Comparison of ENCODE assay signal across 16 cellular contexts in the genomic region with DNA sequence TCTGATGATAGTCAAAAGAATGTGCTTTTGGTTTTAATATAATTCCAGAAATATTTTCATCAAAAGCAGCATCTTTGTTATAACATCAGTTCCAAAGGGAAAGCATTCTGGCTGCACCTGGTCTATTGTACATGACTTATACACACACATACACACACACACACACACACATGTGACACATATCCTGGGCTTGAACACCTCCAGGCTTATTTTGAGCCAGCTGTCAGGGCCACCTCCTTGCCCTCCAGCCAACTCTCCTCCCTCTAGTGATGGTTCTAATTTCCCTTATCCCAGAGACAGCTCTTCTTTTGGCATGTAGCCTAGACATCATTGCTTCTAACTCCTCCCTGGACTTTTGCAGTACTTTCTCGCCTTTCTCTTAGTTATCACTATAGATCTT.
DNase-seq lines count a peak whose midpoint lies in the region; ATAC-seq and TF ChIP-seq lines count a peak whose summit lies in the region.
"Had no signal": no experiment of that assay in that cellular context is flagged by ENCODE, and none has a peak within 500 bp of the region (broad histone marks: within the 10 kb centered on the region; RNA-seq: fewer than 3 reads in every experiment).

No MANE protein-coding gene starts in this region.

- no peak for TF ChIP-seq CTCF in CD14-positive monocyte (IDR thresholded peaks at IDR 0.05)
- TF ChIP-seq CTCF in mesothelial cell of epicardium (IDR thresholded peaks at IDR 0.05; ENCODE audit: unreplicated experiment): no peak

- H3K27ac Mint-ChIP-seq in CD14-positive monocyte (peak overlapping the region; percentile 96 to 99 (median 98)), mesothelial cell of epicardium (peak overlapping the region; percentile 23)
- peak overlapping the region; percentile 74 for H3K27ac Mint-ChIP-seq in dendritic cell treated with granulocyte-macrophage colony-stimulating factor and Interleukin-4, amounts not matched to agents 40 ng/mL and 50 ng/mL, for 4 days
- H3K27ac Mint-ChIP-seq: activated CD4-positive, alpha-beta memory T cell treated with anti-CD3 and anti-CD28 coated beads for 36 hours; activated naive CD8-positive, alpha-beta T cell treated with anti-CD3 and anti-CD28 coated beads, Interleukin-2, amount 10 ng/mL, durations not matched to agents 7 days and 5 days; activated T-cell treated with anti-CD3 and anti-CD28 coated beads, Interleukin-2, amount 50 U/mL, for 72 hours had no signal

- intact Hi-C loops in CD14-positive monocyte (cut with micrococcal nuclease): loop anchor here in 1 of 2 donors (2.0 kb wide), 1 partner anchor 104 kb away; no protein-coding TSS in a partner anchor
- intact Hi-C loops in dendritic cell treated with granulocyte-macrophage colony-stimulating factor and Interleukin-4, amounts not matched to agents 40 ng/mL and 50 ng/mL, for 4 days (cut with micrococcal nuclease): no loop called here

- H3K4me1 Mint-ChIP-seq in CD14-positive monocyte (peaks cover 42% of the 10 kb centered on the region), mesothelial cell of epicardium (peaks cover 14% of the 10 kb centered on the region)
- peaks cover 35% of the 10 kb centered on the region for H3K4me1 Mint-ChIP-seq in dendritic cell treated with granulocyte-macrophage colony-stimulating factor and Interleukin-4, amounts not matched to agents 40 ng/mL and 50 ng/mL, for 4 days (ENCODE audit: low read depth)

- H3K9me3 Mint-ChIP-seq in CD14-positive monocyte (peaks cover under 1 to 4% (median 2%) of the 10 kb centered on the region in 7 donors), mesothelial cell of epicardium (peaks cover 1% of the 10 kb centered on the region)
- peaks cover 2% of the 10 kb centered on the region for H3K9me3 Mint-ChIP-seq in dendritic cell treated with granulocyte-macrophage colony-stimulating factor and Interleukin-4, amounts not matched to agents 40 ng/mL and 50 ng/mL, for 4 days
- H3K9me3 Mint-ChIP-seq: activated CD4-positive, alpha-beta memory T cell treated with anti-CD3 and anti-CD28 coated beads for 36 hours; activated naive CD8-positive, alpha-beta T cell treated with anti-CD3 and anti-CD28 coated beads, Interleukin-2, amount 10 ng/mL, durations not matched to agents 7 days and 5 days had no signal

- H3K27me3 Mint-ChIP-seq in CD14-positive monocyte (ENCODE audit: low read depth in 3 of 3): peaks cover 0 to 5% (median 2%) of the 10 kb centered on the region in 3 donors
- peaks cover 22% of the 10 kb centered on the region for H3K27me3 Mint-ChIP-seq in dendritic cell treated with granulocyte-macrophage colony-stimulating factor and Interleukin-4, amounts not matched to agents 40 ng/mL and 50 ng/mL, for 4 days
- H3K27me3 Mint-ChIP-seq in mesothelial cell of epicardium (ENCODE audit: low read depth): no peaks in the 10 kb centered on the region
- H3K27me3 Mint-ChIP-seq: activated CD4-positive, alpha-beta memory T cell treated with anti-CD3 and anti-CD28 coated beads for 36 hours had no signal

- no peak overlapping the region for H3K4me3 Mint-ChIP-seq in CD14-positive monocyte
- no peak overlapping the region for H3K4me3 Mint-ChIP-seq in dendritic cell treated with granulocyte-macrophage colony-stimulating factor and Interleukin-4, amounts not matched to agents 40 ng/mL and 50 ng/mL, for 4 days
- H3K4me3 Mint-ChIP-seq in mesothelial cell of epicardium: no peak overlapping the region
- H3K4me3 Mint-ChIP-seq: activated CD4-positive, alpha-beta memory T cell treated with anti-CD3 and anti-CD28 coated beads for 36 hours; activated naive CD8-positive, alpha-beta T cell treated with anti-CD3 and anti-CD28 coated beads, Interleukin-2, amount 10 ng/mL, durations not matched to agents 7 days and 5 days; activated T-cell treated with anti-CD3 and anti-CD28 coated beads, Interleukin-2, amount 50 U/mL, for 72 hours had no signal

- ATAC-seq in GM21529 (IDR thresholded peaks at IDR 0.05; ENCODE audit: unreplicated experiment): no peak
- ATAC-seq in GM19452 (IDR thresholded peaks at IDR 0.05; ENCODE audit: unreplicated experiment): no peak
- ATAC-seq: activated T-cell treated with anti-CD3 and anti-CD28 coated beads, Interleukin-2, amount 50 U/mL, for 72 hours; Panc1 had no signal

- DNase-seq in CD14-positive monocyte (ENCODE audit: low spot score) (no peak), M059J (ENCODE audit: low read depth) (peak; percentile 65), mesothelial cell of epicardium (ENCODE audit: low spot score in 2 of 2, unreplicated experiment in 2 of 2) (no peak), Ammon's horn (ENCODE audit: low spot score) (no peak), GOT3 (lab: John Stamatoyannopoulos, UW) (no peak)
- DNase-seq: activated CD4-positive, alpha-beta memory T cell treated with anti-CD3 and anti-CD28 coated beads for 36 hours; activated naive CD8-positive, alpha-beta T cell treated with anti-CD3 and anti-CD28 coated beads, Interleukin-2, amount 10 ng/mL, durations not matched to agents 7 days and 5 days; activated T-cell treated with anti-CD3 and anti-CD28 coated beads, Interleukin-2, amount 50 U/mL, for 72 hours; heart left ventricle; MM.1S; NCI-H2107; stimulated activated CD4-positive, alpha-beta T cell treated with anti-CD3 and anti-CD28 coated beads, Interleukin-4, amount 100 ng/mL, for 24 hours had no signal

- no peaks in the 10 kb centered on the region for H3K36me3 Mint-ChIP-seq in CD14-positive monocyte
- H3K36me3 Mint-ChIP-seq in dendritic cell treated with granulocyte-macrophage colony-stimulating factor and Interleukin-4, amounts not matched to agents 40 ng/mL and 50 ng/mL, for 4 days (ENCODE audit: low read depth): no peaks in the 10 kb centered on the region
- no peaks in the 10 kb centered on the region for H3K36me3 Mint-ChIP-seq in mesothelial cell of epicardium
- H3K36me3 Mint-ChIP-seq: activated CD4-positive, alpha-beta memory T cell treated with anti-CD3 and anti-CD28 coated beads for 36 hours; activated naive CD8-positive, alpha-beta T cell treated with anti-CD3 and anti-CD28 coated beads, Interleukin-2, amount 10 ng/mL, durations not matched to agents 7 days and 5 days had no signal

Comparison
In these comparisons a context has a peak if more than half of its experiments do, and no peak if none do; other contexts are left out.
1. H3K27ac Mint-ChIP-seq: peak in every context shown above with its lines; median percentile 98 in CD14-positive monocyte; 74 in dendritic cell treated with granulocyte-macrophage colony-stimulating factor and Interleukin-4, amounts not matched to agents 40 ng/mL and 50 ng/mL, for 4 days; 23 in mesothelial cell of epicardium.